In the genomic region with DNA sequence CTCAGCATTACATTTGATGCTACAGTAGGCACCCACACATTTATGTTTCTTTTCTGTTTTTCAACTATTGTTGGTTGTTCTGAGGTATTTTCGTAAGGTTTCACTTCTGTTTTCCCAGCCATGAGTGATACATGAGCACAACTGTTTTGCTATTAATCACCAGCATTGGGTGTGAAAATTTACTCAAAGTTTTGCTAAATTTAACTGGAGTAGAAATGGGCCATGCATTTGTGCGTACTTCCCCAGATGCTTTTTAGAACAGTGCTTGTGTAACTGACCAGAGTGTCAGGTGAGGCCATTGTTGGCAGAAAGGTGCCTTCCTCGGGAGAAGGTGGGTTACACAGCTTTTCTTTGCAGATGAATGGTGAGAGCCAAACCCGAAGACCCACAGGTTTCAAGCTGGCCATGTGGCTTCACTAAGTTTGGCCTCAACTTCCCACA, we compare ENCODE assay signal across 8 cellular contexts.
DNase-seq lines count a peak whose midpoint lies in the region; ATAC-seq and TF ChIP-seq lines count a peak whose summit lies in the region.

No MANE protein-coding gene starts in this region.

- in situ Hi-C loops in brain microvascular endothelial cell (cut with HindIII; ENCODE audit: low pct_ligation_motif_present, low sequenced_read_pairs), result no loop called here

- no peak overlapping the region for H3K27ac ChIP-seq in brain microvascular endothelial cell

- peak overlapping the region; percentile 73 to 98 (median 95) for H3K27ac Mint-ChIP-seq in IgD-negative memory B cell

- H3K36me3 ChIP-seq in brain microvascular endothelial cell (replicated peaks), result no peaks in the 10 kb centered on the region

- no peaks in the 10 kb centered on the region for H3K27me3 Mint-ChIP-seq in IgD-negative memory B cell

- peaks cover 2 to 3% (median 2%) of the 10 kb centered on the region in 3 donors for H3K9me3 Mint-ChIP-seq in IgD-negative memory B cell

- no peak overlapping the region for H3K4me3 ChIP-seq in brain microvascular endothelial cell (ENCODE audit: low read depth, low read length)

- DNase-seq in globus pallidus (ENCODE audit: low spot score), result peak; percentile 40
- no peak for DNase-seq in dermis blood vessel endothelial cell
- no peak for DNase-seq in Kasumi-1 (lab: John Stamatoyannopoulos, UW)
- DNase-seq in activated gamma-delta T cell (lab: John Stamatoyannopoulos, UW), result no peak
- no peak for DNase-seq in brain microvascular endothelial cell

- no peak for TF ChIP-seq CTCF in brain microvascular endothelial cell (IDR thresholded peaks at IDR 0.05; ENCODE audit: low read depth, low read length, missing control alignments)

- peaks cover 28% of the 10 kb centered on the region for H3K36me3 Mint-ChIP-seq in IgD-negative memory B cell

- H3K4me3 Mint-ChIP-seq in IgD-negative memory B cell, result peak overlapping the region; percentile 66 to 81 (median 74)

- no peaks in the 10 kb centered on the region for H3K27me3 ChIP-seq in brain microvascular endothelial cell (replicated peaks)

- ATAC-seq in GM18502 (IDR thresholded peaks at IDR 0.05; ENCODE audit: poor library complexity, unreplicated experiment), result peak; percentile 74
- peak; percentile 62 for ATAC-seq in GM21619 (IDR thresholded peaks at IDR 0.05; ENCODE audit: unreplicated experiment)

- H3K4me1 Mint-ChIP-seq in IgD-negative memory B cell, result peaks cover 46 to 73% (median 62%) of the 10 kb centered on the region in 3 donors
